Comparison of ENCODE assay signal across 17 cellular contexts in genomic region chr1:245370905-245371581, GRCh38.
DNase-seq lines count a peak whose midpoint lies in the region; ATAC-seq, FAIRE-seq and TF ChIP-seq lines count a peak whose summit lies in the region.
"Had no signal": no experiment of that assay in that cellular context is flagged by ENCODE, and none has a peak within 500 bp of the region (broad histone marks: within the 10 kb centered on the region; RNA-seq: fewer than 3 reads in every experiment).

No MANE protein-coding gene starts in this region.

- no peaks in the 10 kb centered on the region for H3K79me2 ChIP-seq in K562 (ENCODE audit: control insufficient read depth, insufficient read depth, low read length)

- H3K4me2 ChIP-seq in BLaER1 treated with 17β-estradiol and CSF1 and Interleukin-3, amounts not matched to agents 10 nM and 100 nM, result peak overlapping the region; percentile 42 to 91 (median 81)
- H3K4me2 ChIP-seq in K562 (ENCODE audit: insufficient read depth, low read length), result no peak overlapping the region

- H3K9me3 ChIP-seq in BLaER1 treated with 17β-estradiol and CSF1 and Interleukin-3, amounts not matched to agents 10 nM and 100 nM (replicated peaks in 1 of 11), result peaks cover 10 to 49% (median 25%) of the 10 kb centered on the region in 11 experiments; a peak in 21 of 22 replicates
- H3K9me3 ChIP-seq in K562 (replicated peaks; ENCODE audit: control insufficient read depth, insufficient read depth, low read depth, low read length), result no peaks in the 10 kb centered on the region; the same call in 1 of the 2 replicates
- H3K9me3 ChIP-seq: breast epithelium had no signal

- FAIRE-seq in K562 (lab: Jason Lieb, UNC), result no peak
- FAIRE-seq: frontal cortex had no signal

- CTCF ChIA-PET in K562 (lab: Yijun Ruan, JAX; ENCODE audit: low intra/inter-chr PET ratio), result no interaction called here

- no TSS peak for BruUV-seq in K562 (replicated peaks; lab: Mats Ljungman, UMichigan)

- peaks cover 0 to 9% (median 0%) of the 10 kb centered on the region in 11 experiments; a peak in 1 of 22 replicates for H3K36me3 ChIP-seq in BLaER1 treated with 17β-estradiol and CSF1 and Interleukin-3, amounts not matched to agents 10 nM and 100 nM
- no peaks in the 10 kb centered on the region for H3K36me3 ChIP-seq in K562 (ENCODE audit: control insufficient read depth, insufficient read depth, low read length)
- H3K36me3 ChIP-seq: breast epithelium had no signal

- in situ Hi-C loops in K562 (cut with MboI), result no loop called here

- DNase-seq in NCI-H1092 treated with DMSO at 0.1 percent for 48 hours (lab: John Stamatoyannopoulos, UW) (peak; percentile 31), K562 (ENCODE audit: extremely low read depth in 1 of 4, low spot score in 3 of 4) (no peak), kidney tubule cell (ENCODE audit: low spot score) (peak; percentile 89), NCI-H345 (lab: John Stamatoyannopoulos, UW) (no peak), middle frontal gyrus (ENCODE audit: extremely low spot score, low spot score) (no peak)
- DNase-seq: activated CD8-positive, alpha-beta memory T cell treated with anti-CD3 and anti-CD28 coated beads, Interleukin-2, amount 10 ng/mL, durations not matched to agents 7 days and 5 days; AML-193; endodermal cell; Kasumi-1; SW 1271 had no signal

- intact Hi-C loops in K562 (cut with micrococcal nuclease), result no loop called here

- peak overlapping the region in 9 of 11 experiments; percentile 2 to 70 (median 58); a peak in 17 of 22 replicates for H3K27ac ChIP-seq in BLaER1 treated with 17β-estradiol and CSF1 and Interleukin-3, amounts not matched to agents 10 nM and 100 nM
- H3K27ac ChIP-seq in K562 (ENCODE audit: extremely low read depth, low read depth, low read length), result no peak overlapping the region
- H3K27ac ChIP-seq: breast epithelium had no signal

- no peak for TF ChIP-seq POLR2A in K562 (conservative IDR thresholded peaks at IDR 0.05)

- no peak overlapping the region for H2AFZ ChIP-seq in K562 (ENCODE audit: low read depth, low read length)

- peak overlapping the region in 2 of 10 experiments; percentile 2 to 14; a peak in 2 of 20 replicates for H3K4me3 ChIP-seq in BLaER1 treated with 17β-estradiol and CSF1 and Interleukin-3, amounts not matched to agents 10 nM and 100 nM
- no peak overlapping the region for H3K4me3 ChIP-seq in K562
- H3K4me3 ChIP-seq: breast epithelium had no signal

- no peak for TF ChIP-seq CTCF in K562 (IDR thresholded peaks at IDR 0.05 in 2 of 3, conservative IDR thresholded peaks at IDR 0.05 in 1 of 3; ENCODE audit: insufficient read depth in 2 of 3, low read depth in 1 of 3, low read length in 3 of 3)

- POLR2A ChIA-PET in K562 (lab: Yijun Ruan, JAX), result no interaction called here

- peak overlapping the region in 7 of 11 experiments; percentile 15 to 65 (median 52); a peak in 11 of 22 replicates for H3K9ac ChIP-seq in BLaER1 treated with 17β-estradiol and CSF1 and Interleukin-3, amounts not matched to agents 10 nM and 100 nM
- H3K9ac ChIP-seq in K562 (ENCODE audit: insufficient read depth in 1 of 2, low read depth in 2 of 2, low read length in 2 of 2), result no peak overlapping the region

- TF ChIP-seq EP300 in K562 (IDR thresholded peaks at IDR 0.05; ENCODE audit: low read length), result no peak

- H4K20me1 ChIP-seq in BLaER1 treated with 17β-estradiol and CSF1 and Interleukin-3, amounts not matched to agents 10 nM and 100 nM, result no peaks in the 10 kb centered on the region
- H4K20me1 ChIP-seq in K562 (replicated peaks; ENCODE audit: control insufficient read depth, insufficient read depth, low read length), result peaks cover 6% of the 10 kb centered on the region

- no peaks in the 10 kb centered on the region for H3K27me3 ChIP-seq in BLaER1 treated with 17β-estradiol and CSF1 and Interleukin-3, amounts not matched to agents 10 nM and 100 nM
- H3K27me3 ChIP-seq in K562 (ENCODE audit: control insufficient read depth in 2 of 2, insufficient read depth in 2 of 2, low read length in 2 of 2), result peaks cover 72 to 80% of the 10 kb centered on the region in 2 experiments
- H3K27me3 ChIP-seq: breast epithelium had no signal

- peaks cover 13 to 26% (median 18%) of the 10 kb centered on the region in 10 experiments for H3K4me1 ChIP-seq in BLaER1 treated with 17β-estradiol and CSF1 and Interleukin-3, amounts not matched to agents 10 nM and 100 nM
- peaks cover 0 to 3% of the 10 kb centered on the region in 2 experiments; a peak in 1 of 5 replicates for H3K4me1 ChIP-seq in K562 (replicated peaks in 1 of 2; ENCODE audit: control insufficient read depth in 2 of 2, insufficient read depth in 2 of 2, low read length in 2 of 2)
- H3K4me1 ChIP-seq: breast epithelium had no signal

- no peak for TF ChIP-seq RAD21 in K562 (CRISPR knock-in tag; conservative IDR thresholded peaks at IDR 0.05 in 1 of 2, IDR thresholded peaks at IDR 0.05 in 1 of 2)

- no peaks in the 10 kb centered on the region for H3K9me1 ChIP-seq in K562 (ENCODE audit: control insufficient read depth, insufficient read depth, low read length)

- 3% methylated on average over 18 of the region's 18 CpGs for WGBS in K562 (ENCODE audit: insufficient coverage, low coverage, missing lambda C conversion rate)

- peak; percentile 53; the same call in 2 of the 3 replicates for ATAC-seq in K562
- ATAC-seq in GM19463 (IDR thresholded peaks at IDR 0.05; ENCODE audit: unreplicated experiment), result no peak
- no peak for ATAC-seq in GM21723 (IDR thresholded peaks at IDR 0.05; ENCODE audit: unreplicated experiment)
- ATAC-seq: activated CD8-positive, alpha-beta memory T cell treated with anti-CD3 and anti-CD28 coated beads, Interleukin-2, amount 10 ng/mL, durations not matched to agents 7 days and 5 days; activated naive CD4-positive, alpha-beta T cell treated with anti-CD3 and anti-CD28 coated beads, Interleukin-2, amount 50 U/mL, for 72 hours; HCT116 had no signal

TF ChIP-seq in K562, 482 proteins besides CTCF, POLR2A, EP300 and RAD21:
- TF ChIP-seq NFIC (IDR thresholded peaks at IDR 0.05) (peak; percentile 54; the same call in 1 of the 2 replicates), MCM7 (IDR thresholded peaks at IDR 0.05) (no peak), POU5F1 (IDR thresholded peaks at IDR 0.05; ENCODE audit: borderline replicate concordance, low read depth, low read length, partially characterized antibody) (no peak), DLX4 (CRISPR knock-in tag; IDR thresholded peaks at IDR 0.05) (no peak)

Comparison
In these comparisons a context has a peak if more than half of its experiments do, and no peak if none do; other contexts are left out.
1. H3K9ac ChIP-seq: peak in BLaER1 treated with 17β-estradiol and CSF1 and Interleukin-3, amounts not matched to agents 10 nM and 100 nM (7 of 11); none in K562 (0 of 2).
2. DNase-seq: peak in NCI-H1092 treated with DMSO at 0.1 percent for 48 hours (single experiment) and kidney tubule cell (single experiment); none in K562 (0 of 4), NCI-H345 (single experiment) and middle frontal gyrus (single experiment).